In the genomic region with DNA sequence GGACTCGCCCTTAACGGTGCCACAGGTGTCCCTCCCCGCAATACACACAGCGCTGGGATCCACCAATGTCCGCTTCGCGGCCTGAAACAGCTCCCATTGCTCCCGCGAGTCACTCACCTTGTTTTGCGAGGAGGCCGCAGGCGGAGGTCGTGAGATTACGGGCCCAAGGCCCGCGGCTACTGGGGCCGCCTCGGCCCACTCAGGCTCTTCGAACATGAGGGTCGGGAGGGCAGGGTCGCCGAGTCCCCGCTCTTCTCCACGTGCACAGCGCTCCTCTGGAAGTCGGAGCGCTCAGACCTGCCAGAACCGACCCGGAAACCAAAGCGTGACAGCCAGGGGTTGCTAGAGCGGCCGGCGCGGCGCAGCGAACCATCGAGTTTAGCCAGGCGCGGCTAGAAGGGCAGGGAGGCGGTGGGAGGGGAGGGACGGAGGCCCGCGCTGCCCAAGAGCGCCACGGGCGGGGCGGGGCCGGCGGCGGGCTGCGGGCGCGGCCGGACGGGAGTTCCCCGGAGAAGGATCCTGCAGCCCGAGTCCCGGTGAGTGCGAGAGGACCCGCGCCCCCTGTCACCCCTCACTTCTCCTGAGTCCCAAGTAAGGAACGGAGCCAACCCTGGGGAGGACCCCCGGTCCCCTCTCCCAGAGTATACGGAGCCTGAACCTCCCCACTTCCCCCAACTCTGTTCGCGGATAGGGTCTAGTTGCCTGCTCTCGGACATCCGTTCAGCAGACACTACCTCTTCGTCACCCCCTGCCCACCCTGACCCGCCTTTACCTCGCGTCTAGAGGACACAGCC, we compare ENCODE assay signal across 8 cellular contexts. TPM values are rescaled to one million over a fixed set of nuclear protein-coding genes. Genes with fewer than 3 reads are reported as not detected.
DNase-seq lines count a peak whose midpoint lies in the region; ATAC-seq, FAIRE-seq and TF ChIP-seq lines count a peak whose summit lies in the region.

A gene (plus strand): TSS at position 488 of the 794 bp plus-strand sequence. CDS start 498 bp downstream, outside the sequence.
A gene (minus strand): TSS at position 330 of the 794 bp plus-strand sequence. CDS start 114 bp downstream, at position 216.

- peak within 1 kb of the TSS; percentile 96 to 98 for H3K9ac ChIP-seq in kidney (ENCODE audit: low read length in 2 of 2)

- FAIRE-seq in kidney (lab: Jason Lieb, UNC): no peak

- peak; percentile 23 for TF ChIP-seq CTCF in AG09319 (IDR thresholded peaks at IDR 0.05; ENCODE audit: low read depth, low read length)
- no peak for TF ChIP-seq CTCF in kidney (IDR thresholded peaks at IDR 0.05; ENCODE audit: borderline replicate concordance, extremely low read depth, insufficient read depth)

- peaks cover 24 to 30% of the 10 kb centered on the region in 2 donors for H3K36me3 ChIP-seq in kidney (ENCODE audit: control insufficient read depth in 1 of 2, insufficient read depth in 2 of 2, low read length in 2 of 2)

- peak; percentile 80 for ATAC-seq in GM19023 (IDR thresholded peaks at IDR 0.05; ENCODE audit: unreplicated experiment)
- peak; percentile 74 for ATAC-seq in HG03175 (IDR thresholded peaks at IDR 0.05; ENCODE audit: unreplicated experiment)
- peak; percentile 84 to 88 for ATAC-seq in activated CD4-positive, CD25-positive, alpha-beta regulatory T cell treated with anti-CD3 and anti-CD28 coated beads, Interleukin-2, amount 50 U/mL, for 24 hours

- H3K4me3 ChIP-seq in kidney (ENCODE audit: low read length in 2 of 2): peak within 1 kb of the TSS; percentile 91 to 95

- DNase-seq in AG09319 (ENCODE audit: extremely low read depth, low read depth) (peak; percentile 61), NCI-H226 (peak; percentile 84), cerebellar cortex (ENCODE audit: low spot score) (peak; percentile 91), kidney (peak; percentile 97)
- DNase-seq in stimulated activated CD4-positive, alpha-beta T cell treated with anti-CD3 and anti-CD28 coated beads, Interleukin-15, amount 100 ng/mL, for 1 hour (ENCODE audit: low read depth in 1 of 2, low spot score in 1 of 2): peak; percentile 68 to 76

- no peaks in the 10 kb centered on the region for H3K9me3 ChIP-seq in kidney (ENCODE audit: control insufficient read depth in 1 of 2, low read length in 2 of 2)

- H3K4me1 ChIP-seq in kidney (ENCODE audit: control insufficient read depth in 1 of 2, insufficient read depth in 1 of 2, low read depth in 1 of 2, low read length in 2 of 2): peaks cover 29 to 45% of the 10 kb centered on the region in 2 donors

- intact Hi-C loops in kidney (cut with DNase I): no loop called here

- peak within 1 kb of the TSS; percentile 92 to 97 for H3K27ac ChIP-seq in kidney (ENCODE audit: low read depth in 2 of 2, low read length in 2 of 2)

RNA-seq across cellular contexts. Expression of the first gene that starts in this region (rescaled TPM):
- 170 TPM for total RNA-seq in kidney
- 149 TPM for polyA plus RNA-seq in kidney (ENCODE audit: insufficient read depth, low read depth, low replicate concordance)

RNA-seq across cellular contexts. Expression of the second gene that starts in this region (rescaled TPM):
- total RNA-seq in kidney: 23.4 TPM
- polyA plus RNA-seq in kidney (ENCODE audit: insufficient read depth, low read depth, low replicate concordance): 29.8 TPM

Comparison
In these comparisons a context has a peak if more than half of its experiments do, and no peak if none do; other contexts are left out.
1. Peak in every context shown above with its lines: DNase-seq, ATAC-seq, H3K4me3 ChIP-seq and H3K27ac ChIP-seq.